In the genomic region with DNA sequence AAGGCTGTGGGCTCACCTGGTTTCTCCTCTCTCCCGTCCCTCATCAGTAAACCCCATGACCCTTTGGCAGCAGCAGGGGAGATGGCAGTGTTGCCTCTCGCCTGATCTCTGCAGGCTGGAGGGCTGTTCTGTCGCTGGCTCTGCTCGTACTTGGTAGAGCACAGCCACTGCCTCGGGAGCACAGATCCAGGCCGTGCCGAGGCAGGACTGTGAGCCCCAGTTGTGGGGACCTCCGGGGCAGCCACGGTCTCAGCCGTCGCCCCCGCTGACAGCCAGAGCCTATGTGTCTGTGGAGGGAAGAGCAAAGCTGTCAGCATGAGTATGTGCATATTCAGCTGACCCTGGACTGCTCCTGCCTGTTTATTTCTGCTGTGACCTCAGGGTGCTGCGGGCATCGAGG, we compare ENCODE assay signal across 1 cellular context.
TF ChIP-seq lines count a peak whose summit lies in the region.

No MANE protein-coding gene starts in this region.

TF ChIP-seq in HepG2, 621 proteins besides CTCF, POLR2A, EP300 and RAD21 (continued from another document):
- TF ChIP-seq ZNF577 (CRISPR knock-in tag; IDR thresholded peaks at IDR 0.05; ENCODE audit: borderline replicate concordance, low read depth) (no peak), TEAD2 (CRISPR knock-in tag; IDR thresholded peaks at IDR 0.05) (no peak), ZGPAT (CRISPR knock-in tag; IDR thresholded peaks at IDR 0.05) (no peak)
